10 cellular contexts compared by ENCODE assay signal in the genomic region with DNA sequence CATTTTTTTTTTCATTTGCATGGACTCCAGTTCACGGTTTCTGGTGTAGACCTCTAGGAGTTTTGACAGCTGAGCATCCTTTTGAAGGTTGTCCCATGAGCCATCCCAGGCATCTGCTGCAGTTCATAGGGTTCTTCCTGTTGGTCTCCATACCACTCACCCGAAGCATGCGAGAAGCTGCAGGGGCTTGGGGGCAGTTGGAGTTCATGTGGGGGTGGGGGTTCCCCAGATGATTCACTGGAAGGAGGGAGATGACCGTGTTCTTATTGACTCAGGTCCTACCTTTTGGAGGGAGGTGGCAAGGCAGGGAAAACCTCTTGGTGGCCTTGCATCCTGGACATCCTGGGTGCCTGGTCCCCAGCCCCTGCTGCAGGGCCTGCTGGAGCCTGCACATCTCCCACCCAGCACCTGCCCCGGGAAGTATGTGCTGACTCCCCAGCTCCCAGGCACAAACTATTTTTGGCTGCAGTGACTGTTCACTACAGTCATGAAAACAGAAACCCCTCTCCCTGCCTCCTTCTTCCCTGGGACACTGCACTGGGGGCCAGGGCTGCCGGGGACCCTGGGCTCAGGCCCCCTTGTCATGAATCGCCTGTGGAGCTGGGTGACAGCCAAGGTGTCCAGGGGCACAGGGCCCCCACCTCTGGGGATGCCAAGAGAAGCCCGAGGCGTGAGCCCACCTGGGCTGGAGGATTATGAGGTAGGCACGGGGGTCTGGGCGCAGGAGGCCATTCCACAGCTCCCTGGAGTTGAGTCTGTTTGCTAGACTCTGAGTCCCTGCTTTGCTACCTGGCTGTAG.
DNase-seq lines count a peak whose midpoint lies in the region; ATAC-seq and TF ChIP-seq lines count a peak whose summit lies in the region.
"Had no signal": no experiment of that assay in that cellular context is flagged by ENCODE, and none has a peak within 500 bp of the region (broad histone marks: within the 10 kb centered on the region; RNA-seq: fewer than 3 reads in every experiment).

No MANE protein-coding gene starts in this region.

- H3K36me3 ChIP-seq in esophagus muscularis mucosa, result no peaks in the 10 kb centered on the region

- H3K4me1 Mint-ChIP-seq in activated CD4-positive, alpha-beta T cell treated with anti-CD3 and anti-CD28 coated beads for 36 hours, result peaks cover 55% of the 10 kb centered on the region
- H3K4me1 Mint-ChIP-seq in activated T-cell treated with anti-CD3 and anti-CD28 coated beads, Interleukin-2, amount 50 U/mL, for 4 hours (ENCODE audit: low read depth), result peaks cover 31% of the 10 kb centered on the region

- H3K9me3 ChIP-seq in esophagus muscularis mucosa, result no peaks in the 10 kb centered on the region

- no peak overlapping the region for H3K4me3 ChIP-seq in esophagus muscularis mucosa

- WGBS in esophagus muscularis mucosa, result 89% methylated on average over 6 of the region's 11 CpGs

- no peaks in the 10 kb centered on the region for H3K27me3 ChIP-seq in esophagus muscularis mucosa

- no peak overlapping the region for H3K4me3 Mint-ChIP-seq in activated CD4-positive, alpha-beta T cell treated with anti-CD3 and anti-CD28 coated beads for 36 hours
- H3K4me3 Mint-ChIP-seq in activated T-cell treated with anti-CD3 and anti-CD28 coated beads, Interleukin-2, amount 50 U/mL, for 4 hours, result no peak overlapping the region

- TF ChIP-seq CTCF in esophagus muscularis mucosa (IDR thresholded peaks at IDR 0.05), result no peak

- TF ChIP-seq POLR2A in esophagus muscularis mucosa (IDR thresholded peaks at IDR 0.05; ENCODE audit: low read depth), result no peak

- H3K27ac Mint-ChIP-seq in activated CD4-positive, alpha-beta T cell treated with anti-CD3 and anti-CD28 coated beads for 36 hours, result peak overlapping the region; percentile 77
- H3K27ac Mint-ChIP-seq: progenitor cell of endocrine pancreas had no signal

- no peaks in the 10 kb centered on the region for H3K9me3 Mint-ChIP-seq in activated CD4-positive, alpha-beta T cell treated with anti-CD3 and anti-CD28 coated beads for 36 hours (ENCODE audit: low read depth)
- no peaks in the 10 kb centered on the region for H3K9me3 Mint-ChIP-seq in activated T-cell treated with anti-CD3 and anti-CD28 coated beads, Interleukin-2, amount 50 U/mL, for 4 hours

- intact Hi-C loops in activated CD4-positive, alpha-beta T cell treated with anti-CD3 and anti-CD28 coated beads for 36 hours (cut with DNase I, micrococcal nuclease), result no loop called here
- intact Hi-C loops in esophagus muscularis mucosa (cut with DNase I), result no loop called here

- peaks cover 27% of the 10 kb centered on the region for H3K36me3 Mint-ChIP-seq in activated CD4-positive, alpha-beta T cell treated with anti-CD3 and anti-CD28 coated beads for 36 hours (ENCODE audit: low read depth)
- peaks cover 7% of the 10 kb centered on the region for H3K36me3 Mint-ChIP-seq in activated T-cell treated with anti-CD3 and anti-CD28 coated beads, Interleukin-2, amount 50 U/mL, for 4 hours (ENCODE audit: insufficient read depth)

- peaks cover 14 to 47% (median 40%) of the 10 kb centered on the region in 4 donors for H3K4me1 ChIP-seq in esophagus muscularis mucosa

- H3K27me3 Mint-ChIP-seq in activated CD4-positive, alpha-beta T cell treated with anti-CD3 and anti-CD28 coated beads for 36 hours, result no peaks in the 10 kb centered on the region
- H3K27me3 Mint-ChIP-seq in activated T-cell treated with anti-CD3 and anti-CD28 coated beads, Interleukin-2, amount 50 U/mL, for 4 hours (ENCODE audit: low read depth), result no peaks in the 10 kb centered on the region
- H3K27me3 Mint-ChIP-seq: progenitor cell of endocrine pancreas had no signal

- peak overlapping the region in 2 of 4 donors; percentile 18 to 42 for H3K27ac ChIP-seq in esophagus muscularis mucosa (replicated peaks in 1 of 4)

- peak; percentile 74 for ATAC-seq in activated CD4-positive, alpha-beta T cell treated with anti-CD3 and anti-CD28 coated beads for 36 hours
- peak; percentile 56 to 68 for ATAC-seq in activated T-cell treated with anti-CD3 and anti-CD28 coated beads, Interleukin-2, amount 50 U/mL, for 4 hours
- ATAC-seq in HG03457 (IDR thresholded peaks at IDR 0.05; ENCODE audit: unreplicated experiment) (no peak), HG03432 (IDR thresholded peaks at IDR 0.05; ENCODE audit: unreplicated experiment) (no peak)

- POLR2A ChIA-PET in activated CD4-positive, alpha-beta T cell treated with anti-CD3 and anti-CD28 coated beads for 36 hours (lab: Charles Lee), result interaction anchor here (0.7 to 1.0 kb wide), 2 partner anchors 22 to 93 kb away, joined by 3 read pairs; no protein-coding TSS in a partner anchor

- no peak for TF ChIP-seq EP300 in esophagus muscularis mucosa (IDR thresholded peaks at IDR 0.05)

- peak; percentile 80 for DNase-seq in activated CD4-positive, alpha-beta T cell treated with anti-CD3 and anti-CD28 coated beads for 36 hours
- no peak for DNase-seq in activated CD4-positive, alpha-beta T cell treated with anti-CD3 and anti-CD28 coated beads, Interleukin-2, amount 50 U/mL, for 1 hour
- DNase-seq in activated T-cell treated with anti-CD3 and anti-CD28 coated beads, Interleukin-2, amount 50 U/mL, for 4 hours, result no peak
- DNase-seq in kidney tubule cell (ENCODE audit: low spot score) (peak; percentile 60), esophagus muscularis mucosa (ENCODE audit: extremely low spot score) (no peak)
- peak; percentile 34 to 57 for DNase-seq in stimulated activated CD8-positive, alpha-beta memory T cell treated with anti-CD3 and anti-CD28 coated beads, Interleukin-2, amount 100 ng/mL, for 48 hours (ENCODE audit: low read depth in 2 of 2)
- DNase-seq: central memory CD4-positive, alpha-beta T cell had no signal

- CTCF ChIA-PET in activated CD4-positive, alpha-beta T cell treated with anti-CD3 and anti-CD28 coated beads for 36 hours (lab: Charles Lee), result interaction anchor here (0.7 to 4.9 kb wide), 6 partner anchors 21 to 329 kb away, joined by 3 to 25 read pairs (median 4); no protein-coding TSS in a partner anchor

Comparison
In these comparisons a context has a peak if more than half of its experiments do, and no peak if none do; other contexts are left out.
1. DNase-seq: peak in activated CD4-positive, alpha-beta T cell treated with anti-CD3 and anti-CD28 coated beads for 36 hours (single experiment), kidney tubule cell (single experiment) and stimulated activated CD8-positive, alpha-beta memory T cell treated with anti-CD3 and anti-CD28 coated beads, Interleukin-2, amount 100 ng/mL, for 48 hours (2 of 2); none in activated CD4-positive, alpha-beta T cell treated with anti-CD3 and anti-CD28 coated beads, Interleukin-2, amount 50 U/mL, for 1 hour (single experiment), activated T-cell treated with anti-CD3 and anti-CD28 coated beads, Interleukin-2, amount 50 U/mL, for 4 hours (single experiment) and esophagus muscularis mucosa (single experiment).
2. ATAC-seq: peak in activated CD4-positive, alpha-beta T cell treated with anti-CD3 and anti-CD28 coated beads for 36 hours (single experiment) and activated T-cell treated with anti-CD3 and anti-CD28 coated beads, Interleukin-2, amount 50 U/mL, for 4 hours (2 of 2); none in HG03457 (single experiment) and HG03432 (single experiment).